6 cellular contexts compared by ENCODE assay signal in genomic region chr22:34683031-34683430, GRCh38.
DNase-seq lines count a peak whose midpoint lies in the region; TF ChIP-seq lines count a peak whose summit lies in the region.
"Not testable (repeated sequence)": the region's sequence is repeated elsewhere in the genome, so short reads cannot be mapped to it uniquely, and the experiment has no call there.

No MANE protein-coding gene starts in this region.

- H3K27me3 ChIP-seq in Caco-2 (replicated peaks; ENCODE audit: control insufficient read depth, insufficient read depth, low read length); H7 (ENCODE audit: control insufficient read depth, insufficient read depth, low read length); esophagus muscularis mucosa; mucosa of rectum (ENCODE audit: control insufficient read depth in 2 of 2, insufficient read depth in 2 of 2, low read length in 2 of 2): not testable (repeated sequence)

- TF ChIP-seq CTCF in Caco-2 (IDR thresholded peaks at IDR 0.05; ENCODE audit: insufficient read depth in 1 of 2, low read depth in 1 of 2, low read length in 1 of 2, severe bottlenecking in 1 of 2, unreplicated experiment in 1 of 2); esophagus muscularis mucosa (IDR thresholded peaks at IDR 0.05): not testable (repeated sequence)

- not testable (repeated sequence) for TF ChIP-seq POLR2A in esophagus muscularis mucosa (IDR thresholded peaks at IDR 0.05; ENCODE audit: low read depth)

- not testable (repeated sequence) for H3K4me1 ChIP-seq in Caco-2; esophagus muscularis mucosa; mucosa of rectum (ENCODE audit: control insufficient read depth in 2 of 2, insufficient read depth in 2 of 2, low read length in 2 of 2)

- not testable (repeated sequence) for H3K9me3 Mint-ChIP-seq in Caco-2 (ENCODE audit: unreplicated experiment)

- H3K4me3 ChIP-seq in Caco-2 (ENCODE audit: low read depth, low read length) (peak overlapping the region; percentile 16; the same call in 1 of the 2 replicates), H7 (ENCODE audit: insufficient read depth, low read depth, low read length) (peak overlapping the region; percentile 19; the same call in 1 of the 2 replicates), mucosa of rectum (ENCODE audit: low read length in 2 of 2) (peak overlapping the region; percentile 10 to 52)
- H3K4me3 ChIP-seq in esophagus muscularis mucosa: not testable (repeated sequence)

- not testable (repeated sequence) for H3K27me3 Mint-ChIP-seq in Caco-2 (ENCODE audit: insufficient read depth, unreplicated experiment)

- not testable (repeated sequence) for H3K27ac Mint-ChIP-seq in Caco-2 (ENCODE audit: unreplicated experiment)

- POLR2A ChIA-PET in Caco-2 (lab: Charles Lee): not testable (repeated sequence)

- WGBS in esophagus muscularis mucosa: 93% methylated on average over 17 of the region's 17 CpGs

- not testable (repeated sequence) for H3K27ac ChIP-seq in esophagus muscularis mucosa (replicated peaks in 1 of 4); mucosa of rectum (ENCODE audit: low read depth in 2 of 2, low read length in 2 of 2)

- H3K4me3 Mint-ChIP-seq in Caco-2 (ENCODE audit: unreplicated experiment): peak overlapping the region; percentile 57

- not testable (repeated sequence) for BruUV-seq in Caco-2 (replicated peaks; lab: Mats Ljungman, UMichigan)

- DNase-seq in Caco-2, H7: not testable (repeated sequence)
- DNase-seq in NCI-H1417 (lab: John Stamatoyannopoulos, UW) (peak in 2 of 3 experiments; percentile 2 to 26), SW480 (ENCODE audit: low spot score) (peak; percentile 2), esophagus muscularis mucosa (ENCODE audit: extremely low spot score) (peak; percentile 5)

- H3K4me1 Mint-ChIP-seq in Caco-2 (ENCODE audit: low read depth, unreplicated experiment): not testable (repeated sequence)

- not testable (repeated sequence) for H3K36me3 Mint-ChIP-seq in Caco-2 (ENCODE audit: insufficient read depth, unreplicated experiment)

- TF ChIP-seq EP300 in esophagus muscularis mucosa (IDR thresholded peaks at IDR 0.05): not testable (repeated sequence)

- not testable (repeated sequence) for H3K9ac ChIP-seq in mucosa of rectum (ENCODE audit: low read depth in 1 of 2, low read length in 2 of 2)

- H3K9me3 ChIP-seq in Caco-2; esophagus muscularis mucosa; mucosa of rectum (ENCODE audit: control insufficient read depth in 2 of 2, low read length in 2 of 2): not testable (repeated sequence)

- intact Hi-C loops in Caco-2 (cut with micrococcal nuclease; ENCODE audit: unreplicated experiment); esophagus muscularis mucosa (cut with DNase I): not testable (repeated sequence)

- CTCF ChIA-PET in Caco-2 (lab: Charles Lee): not testable (repeated sequence)

- not testable (repeated sequence) for H3K36me3 ChIP-seq in Caco-2 (ENCODE audit: control insufficient read depth, insufficient read depth, low read length); H7 (replicated peaks; ENCODE audit: control insufficient read depth, insufficient read depth, low read length); esophagus muscularis mucosa; mucosa of rectum (ENCODE audit: control insufficient read depth in 2 of 2, insufficient read depth in 2 of 2, low read length in 2 of 2)
